ENCODE assay signal across 8 cellular contexts in genomic region chr9:35079426-35080341, GRCh38.
DNase-seq lines count a peak whose midpoint lies in the region; ATAC-seq and TF ChIP-seq lines count a peak whose summit lies in the region.

Gene FANCG, minus strand, starts transcription at chr9:35079942. Its CDS starts 418 bp downstream, at chr9:35079524.

- H3K36me3 ChIP-seq in mucosa of rectum (ENCODE audit: control insufficient read depth in 2 of 2, insufficient read depth in 2 of 2, low read length in 2 of 2) = peaks cover 3 to 7% of the 10 kb centered on the region in 2 donors

- H3K9ac ChIP-seq in mucosa of rectum (ENCODE audit: low read depth in 1 of 2, low read length in 2 of 2) = peak within 1 kb of the TSS; percentile 83

- DNase-seq in DMS 273 (lab: John Stamatoyannopoulos, UW; ENCODE audit: unreplicated experiment) (peak; percentile 97), HuH-7.5 (ENCODE audit: low spot score) (peak; percentile 89), OCI-M2 (lab: John Stamatoyannopoulos, UW; ENCODE audit: unreplicated experiment) (peak; percentile 35), activated T-cell treated with anti-CD3 and anti-CD28 coated beads for 48 hours (ENCODE audit: low read depth) (peak; percentile 83), erythroblast (lab: John Stamatoyannopoulos, UW) (peak; percentile 91 to 92)
- DNase-seq in stimulated activated CD8-positive, alpha-beta memory T cell treated with anti-CD3 and anti-CD28 coated beads, Interleukin-4, amount 100 ng/mL, for 48 hours = peak; percentile 89

- no peaks in the 10 kb centered on the region for H3K27me3 ChIP-seq in mucosa of rectum (ENCODE audit: control insufficient read depth in 2 of 2, insufficient read depth in 2 of 2, low read length in 2 of 2)

- H3K4me3 ChIP-seq in mucosa of rectum (ENCODE audit: low read length in 2 of 2) = peak within 1 kb of the TSS; percentile 84 to 86

- peaks cover 10 to 16% of the 10 kb centered on the region in 2 donors for H3K4me1 ChIP-seq in mucosa of rectum (ENCODE audit: control insufficient read depth in 2 of 2, insufficient read depth in 2 of 2, low read length in 2 of 2)

- H3K9me3 ChIP-seq in mucosa of rectum (ENCODE audit: control insufficient read depth in 2 of 2, low read length in 2 of 2) = no peaks in the 10 kb centered on the region

- peak; percentile 83 for ATAC-seq in GM21515 (IDR thresholded peaks at IDR 0.05; ENCODE audit: unreplicated experiment)

- TF ChIP-seq POLR2A in erythroblast (IDR thresholded peaks at IDR 0.05; ENCODE audit: low read length) = peak; percentile 83

- peak within 1 kb of the TSS; percentile 67 to 68 for H3K27ac ChIP-seq in mucosa of rectum (ENCODE audit: low read depth in 2 of 2, low read length in 2 of 2)

Comparison
In these comparisons a context has a peak if more than half of its experiments do, and no peak if none do; other contexts are left out.
1. Peak in every context shown above with its lines: DNase-seq, ATAC-seq, H3K4me3 ChIP-seq and H3K27ac ChIP-seq.
2. DNase-seq: peak in every context shown above with its lines; median percentile 97 in DMS 273; 92 in erythroblast; 89 in HuH-7.5; 89 in stimulated activated CD8-positive, alpha-beta memory T cell treated with anti-CD3 and anti-CD28 coated beads, Interleukin-4, amount 100 ng/mL, for 48 hours; 83 in activated T-cell treated with anti-CD3 and anti-CD28 coated beads for 48 hours; 35 in OCI-M2.